1 cellular context compared by ENCODE assay signal in the genomic region with DNA sequence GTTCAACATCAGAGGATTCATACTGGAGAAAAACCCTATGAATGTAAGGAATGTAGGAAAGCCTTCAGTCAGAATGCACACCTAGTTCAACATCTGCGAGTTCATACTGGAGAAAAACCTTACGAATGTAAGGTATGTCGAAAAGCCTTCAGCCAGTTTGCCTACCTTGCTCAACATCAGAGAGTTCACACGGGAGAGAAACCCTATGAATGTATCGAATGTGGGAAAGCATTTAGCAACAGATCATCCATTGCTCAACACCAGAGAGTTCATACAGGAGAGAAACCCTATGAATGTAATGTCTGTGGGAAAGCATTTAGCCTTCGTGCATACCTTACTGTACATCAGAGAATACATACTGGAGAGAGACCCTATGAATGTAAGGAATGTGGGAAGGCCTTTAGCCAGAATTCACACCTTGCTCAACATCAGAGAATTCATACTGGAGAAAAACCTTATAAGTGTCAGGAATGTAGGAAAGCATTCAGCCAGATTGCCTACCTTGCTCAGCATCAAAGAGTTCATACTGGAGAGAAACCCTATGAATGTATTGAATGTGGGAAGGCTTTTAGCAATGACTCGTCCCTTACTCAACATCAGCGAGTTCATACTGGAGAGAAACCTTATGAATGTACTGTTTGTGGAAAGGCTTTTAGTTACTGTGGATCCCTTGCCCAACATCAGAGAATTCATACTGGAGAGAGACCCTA.
A peak's percentile ranks its signal among the peaks of the same experiment; 100 is the strongest.
TF ChIP-seq lines count a peak whose summit lies in the region.

No MANE protein-coding gene starts in this region.

TF ChIP-seq in HepG2, 621 proteins besides CTCF, POLR2A, EP300 and RAD21:
- TF ChIP-seq PAF1 (CRISPR knock-in tag; IDR thresholded peaks at IDR 0.05) (no peak), ZNF274 (CRISPR knock-in tag; IDR thresholded peaks at IDR 0.05) (peak; percentile 99)
